18 cellular contexts compared by ENCODE assay signal in the genomic region with DNA sequence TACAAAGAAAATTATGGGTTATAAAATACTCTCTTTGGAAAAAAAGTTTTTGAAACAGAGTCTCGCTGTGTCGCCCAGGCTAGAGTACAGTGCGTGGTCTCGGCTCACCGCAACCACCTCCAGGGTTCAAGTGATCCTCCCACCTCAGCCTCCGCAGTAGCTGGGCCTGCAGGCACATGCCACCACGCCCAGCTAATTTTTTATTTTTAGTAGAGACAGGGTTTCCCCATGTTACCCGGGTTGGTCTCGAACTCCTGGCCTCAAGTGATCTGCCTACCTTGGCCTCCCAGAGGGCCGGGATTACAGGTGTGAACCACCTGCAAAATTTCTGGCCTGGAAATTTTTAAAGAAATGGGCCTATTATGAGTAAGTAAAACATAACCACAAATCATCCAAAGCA. TPM values are rescaled to one million over a fixed set of nuclear protein-coding genes. Genes with fewer than 3 reads are reported as not detected.
DNase-seq lines count a peak whose midpoint lies in the region; ATAC-seq and TF ChIP-seq lines count a peak whose summit lies in the region.
"Had no signal": no experiment of that assay in that cellular context is flagged by ENCODE, and none has a peak within 500 bp of the region (broad histone marks: within the 10 kb centered on the region; RNA-seq: fewer than 3 reads in every experiment).

No MANE protein-coding gene starts in this region.

- H3K36me3 ChIP-seq in Loucy (ENCODE audit: insufficient read depth, low read length) (no peaks in the 10 kb centered on the region), lower lobe of right lung (no peaks in the 10 kb centered on the region)
- H3K36me3 ChIP-seq: left ventricle myocardium inferior had no signal

- intact Hi-C loops in activated CD4-positive, alpha-beta T cell treated with anti-CD3 and anti-CD28 coated beads for 36 hours (cut with DNase I, micrococcal nuclease): loop anchor here (1.0 to 10.0 kb wide), 8 partner anchors 15 to 1958 kb away; a partner anchor contains a TSS
- intact Hi-C loops in lower lobe of right lung (cut with DNase I): no loop called here

- H3K27ac Mint-ChIP-seq in activated CD4-positive, alpha-beta T cell treated with anti-CD3 and anti-CD28 coated beads for 36 hours: peak overlapping the region; percentile 92
- peak overlapping the region; percentile 97 for H3K27ac Mint-ChIP-seq in activated T-cell treated with anti-CD3 and anti-CD28 coated beads, Interleukin-2, amount 50 U/mL, for 72 hours
- H3K27ac Mint-ChIP-seq in naive thymus-derived CD8-positive, alpha-beta T cell: peak overlapping the region; percentile 50 to 99 (median 82)
- H3K27ac Mint-ChIP-seq: GM23338, nephron had no signal

- peaks cover 79% of the 10 kb centered on the region for H4K20me1 ChIP-seq in Loucy (ENCODE audit: insufficient read depth, low read length, poor library complexity, severe bottlenecking)

- H3K4me3 Mint-ChIP-seq in activated CD4-positive, alpha-beta T cell treated with anti-CD3 and anti-CD28 coated beads for 36 hours: peak overlapping the region; percentile 68
- peak overlapping the region; percentile 84 to 96 for H3K4me3 Mint-ChIP-seq in activated T-cell treated with anti-CD3 and anti-CD28 coated beads, Interleukin-2, amount 50 U/mL, for 72 hours
- peak overlapping the region; percentile 35 to 100 (median 82) for H3K4me3 Mint-ChIP-seq in naive thymus-derived CD8-positive, alpha-beta T cell
- H3K4me3 Mint-ChIP-seq: GM23338 had no signal

- no peaks in the 10 kb centered on the region for H3K9me2 ChIP-seq in Loucy (replicated peaks; ENCODE audit: low read depth, low read length)

- H2AFZ ChIP-seq in Loucy (ENCODE audit: low read length): no peak overlapping the region
- H2AFZ ChIP-seq: GM23338 had no signal

- POLR2A ChIA-PET in activated CD4-positive, alpha-beta T cell treated with anti-CD3 and anti-CD28 coated beads for 36 hours (lab: Charles Lee): no interaction called here
- POLR2A ChIA-PET in naive thymus-derived CD8-positive, alpha-beta T cell (lab: Charles Lee): no interaction called here

- H3K36me3 Mint-ChIP-seq in activated CD4-positive, alpha-beta T cell treated with anti-CD3 and anti-CD28 coated beads for 36 hours (ENCODE audit: low read depth): peaks cover 26% of the 10 kb centered on the region
- peaks cover 5 to 9% of the 10 kb centered on the region in 2 donors for H3K36me3 Mint-ChIP-seq in activated T-cell treated with anti-CD3 and anti-CD28 coated beads, Interleukin-2, amount 50 U/mL, for 72 hours (ENCODE audit: insufficient read depth in 2 of 2)
- H3K36me3 Mint-ChIP-seq in naive thymus-derived CD8-positive, alpha-beta T cell: peaks cover 0 to 16% (median 6%) of the 10 kb centered on the region in 3 donors

- no peaks in the 10 kb centered on the region for H3K27me3 Mint-ChIP-seq in activated CD4-positive, alpha-beta T cell treated with anti-CD3 and anti-CD28 coated beads for 36 hours
- H3K27me3 Mint-ChIP-seq in activated T-cell treated with anti-CD3 and anti-CD28 coated beads, Interleukin-2, amount 50 U/mL, for 72 hours (ENCODE audit: low read depth): no peaks in the 10 kb centered on the region
- no peaks in the 10 kb centered on the region for H3K27me3 Mint-ChIP-seq in naive thymus-derived CD8-positive, alpha-beta T cell

- H3K9me3 ChIP-seq in Loucy (ENCODE audit: insufficient read depth, low read depth, low read length) (no peaks in the 10 kb centered on the region), lower lobe of right lung (no peaks in the 10 kb centered on the region)
- H3K9me3 ChIP-seq: Caco-2, left ventricle myocardium inferior had no signal

- no peaks in the 10 kb centered on the region for H3K9me3 Mint-ChIP-seq in activated CD4-positive, alpha-beta T cell treated with anti-CD3 and anti-CD28 coated beads for 36 hours (ENCODE audit: low read depth)
- no peaks in the 10 kb centered on the region for H3K9me3 Mint-ChIP-seq in activated T-cell treated with anti-CD3 and anti-CD28 coated beads, Interleukin-2, amount 50 U/mL, for 72 hours
- H3K9me3 Mint-ChIP-seq in naive thymus-derived CD8-positive, alpha-beta T cell: no peaks in the 10 kb centered on the region
- H3K9me3 Mint-ChIP-seq: GM23338, nephron had no signal

- H3K4me3 ChIP-seq in Loucy (ENCODE audit: low read length, poor library complexity, severe bottlenecking): peak overlapping the region; percentile 87
- H3K4me3 ChIP-seq in lower lobe of right lung: no peak overlapping the region
- H3K4me3 ChIP-seq: GM23338, left ventricle myocardium inferior had no signal

- H3K9ac ChIP-seq in Loucy (ENCODE audit: low read depth, low read length, poor library complexity, severe bottlenecking): no peak overlapping the region

- H3K4me1 Mint-ChIP-seq in activated CD4-positive, alpha-beta T cell treated with anti-CD3 and anti-CD28 coated beads for 36 hours: peaks cover 62% of the 10 kb centered on the region
- peaks cover 73% of the 10 kb centered on the region for H3K4me1 Mint-ChIP-seq in activated T-cell treated with anti-CD3 and anti-CD28 coated beads, Interleukin-2, amount 50 U/mL, for 72 hours (ENCODE audit: low read depth)
- H3K4me1 Mint-ChIP-seq in naive thymus-derived CD8-positive, alpha-beta T cell: peaks cover 25 to 81% (median 66%) of the 10 kb centered on the region in 4 donors

- DNase-seq in activated CD4-positive, alpha-beta T cell treated with anti-CD3 and anti-CD28 coated beads for 36 hours: peak; percentile 30
- no peak for DNase-seq in activated CD4-positive, alpha-beta T cell treated with anti-CD3 and anti-CD28 coated beads for 1 hour
- DNase-seq in activated T-cell treated with anti-CD3 and anti-CD28 coated beads, Interleukin-2, amount 50 U/mL, for 72 hours: no peak
- DNase-seq in naive thymus-derived CD8-positive, alpha-beta T cell: no peak
- DNase-seq in NCI-H526 (lab: John Stamatoyannopoulos, UW) (no peak), lower lobe of right lung (no peak)
- DNase-seq: 8988T, Caco-2, dermis blood vessel endothelial cell, left ventricle myocardium inferior, NCI-H1417, NCI-H510A treated with DMSO at 0.1 percent for 48 hours, RPMI8226 had no signal

- TF ChIP-seq CTCF in Loucy (conservative IDR thresholded peaks at IDR 0.05; ENCODE audit: low read length) (no peak), lower lobe of right lung (IDR thresholded peaks at IDR 0.05) (no peak)

- no peak for ATAC-seq in activated CD4-positive, alpha-beta T cell treated with anti-CD3 and anti-CD28 coated beads for 36 hours
- no peak for ATAC-seq in activated T-cell treated with anti-CD3 and anti-CD28 coated beads, Interleukin-2, amount 50 U/mL, for 72 hours (replicated peaks in 1 of 2)
- ATAC-seq in naive thymus-derived CD8-positive, alpha-beta T cell: no peak
- ATAC-seq in HG03159 (IDR thresholded peaks at IDR 0.05; ENCODE audit: unreplicated experiment) (no peak), lower lobe of right lung (no peak)
- ATAC-seq: GM23338, right cardiac atrium had no signal

- H3K4me1 ChIP-seq in Loucy (ENCODE audit: insufficient read depth, low read length, poor library complexity, severe bottlenecking) (peaks cover 76% of the 10 kb centered on the region), lower lobe of right lung (peaks cover 82% of the 10 kb centered on the region)
- H3K4me1 ChIP-seq: Caco-2 had no signal

- H3K27me3 ChIP-seq in Loucy (ENCODE audit: insufficient read depth, low read length, poor library complexity, severe bottlenecking): peaks cover 4% of the 10 kb centered on the region
- no peaks in the 10 kb centered on the region for H3K27me3 ChIP-seq in lower lobe of right lung (ENCODE audit: low read depth)

- CTCF ChIA-PET in activated CD4-positive, alpha-beta T cell treated with anti-CD3 and anti-CD28 coated beads for 36 hours (lab: Charles Lee): no interaction called here

- no peak overlapping the region for H3K27ac ChIP-seq in lower lobe of right lung
- H3K27ac ChIP-seq: left ventricle myocardium inferior had no signal

- H3K79me2 ChIP-seq in Loucy (ENCODE audit: insufficient read depth, low read length): peaks cover 80% of the 10 kb centered on the region

- peaks cover 19% of the 10 kb centered on the region for H3F3A ChIP-seq in Loucy (ENCODE audit: low read depth)

- peak overlapping the region; percentile 78 for H3K4me2 ChIP-seq in Loucy (ENCODE audit: low read depth, low read length, poor library complexity, severe bottlenecking)
- H3K4me2 ChIP-seq: GM23338 had no signal

RNA-seq across cellular contexts. Expression of a gene that starts 3.8 kb away (rescaled TPM):
- total RNA-seq in activated CD4-positive, alpha-beta T cell treated with anti-CD3 and anti-CD28 coated beads for 36 hours: 10 to 100 TPM; 87.2 to 98.0 TPM
- 10 to 100 TPM; 94.0 to 97.7 TPM for total RNA-seq in activated T-cell treated with anti-CD3 and anti-CD28 coated beads, Interleukin-2, amount 50 U/mL, for 72 hours
- 100 to 1,000 TPM; 153 to 164 TPM for total RNA-seq in naive thymus-derived CD8-positive, alpha-beta T cell
- polyA plus RNA-seq in naive thymus-derived CD8-positive, alpha-beta T cell: 10 to 100 TPM; 49.1 to 57.0 (median 54.6) TPM
- 91.9 TPM for total RNA-seq in lower lobe of right lung
